Comparison of ENCODE assay signal across 25 cellular contexts in genomic region chr20:37351689-37352610, GRCh38. TPM values are rescaled to one million over a fixed set of nuclear protein-coding genes. Genes with fewer than 3 reads are reported as not detected.
DNase-seq lines count a peak whose midpoint lies in the region; ATAC-seq, FAIRE-seq and TF ChIP-seq lines count a peak whose summit lies in the region.
"Had no signal": no experiment of that assay in that cellular context is flagged by ENCODE, and none has a peak within 500 bp of the region (broad histone marks: within the 10 kb centered on the region; RNA-seq: fewer than 3 reads in every experiment).

No MANE protein-coding gene starts in this region.

- H3K4me1 ChIP-seq in cardiac muscle cell (ENCODE audit: low read depth) (no peaks in the 10 kb centered on the region), SK-N-SH (ENCODE audit: control insufficient read depth in 1 of 2, insufficient read depth in 2 of 2, low read depth in 1 of 2, low read length in 1 of 2) (peaks cover 0 to 82% of the 10 kb centered on the region in 2 experiments; a peak in 2 of 4 replicates), HepG2 (ENCODE audit: insufficient read depth, low read length) (peaks cover 64% of the 10 kb centered on the region), upper lobe of right lung (peaks cover 40% of the 10 kb centered on the region)
- H3K4me1 ChIP-seq: parathyroid adenoma had no signal

- in situ Hi-C loops in HepG2 (cut with HindIII; ENCODE audit: extremely low pct_ligation_motif_present, low pct_unique_long_range_greater_than_20kb): no loop called here
- in situ Hi-C loops in brain microvascular endothelial cell (cut with HindIII; ENCODE audit: low pct_ligation_motif_present, low sequenced_read_pairs): no loop called here

- H3K79me2 ChIP-seq in SK-N-SH (ENCODE audit: insufficient read depth) (peaks cover 96% of the 10 kb centered on the region), HepG2 (ENCODE audit: insufficient read depth, low read length) (peaks cover 100% of the 10 kb centered on the region)

- H3K36me3 ChIP-seq in cardiac muscle cell (no peaks in the 10 kb centered on the region), SK-N-SH (replicated peaks in 1 of 2; ENCODE audit: control insufficient read depth in 1 of 2, insufficient read depth in 2 of 2, low read length in 1 of 2) (peaks cover 0 to 23% of the 10 kb centered on the region in 2 experiments), HepG2 (replicated peaks in 1 of 2; ENCODE audit: control insufficient read depth in 1 of 2, insufficient read depth in 2 of 2, low read length in 2 of 2) (peaks cover 40 to 84% of the 10 kb centered on the region in 2 experiments), upper lobe of right lung (no peaks in the 10 kb centered on the region), brain microvascular endothelial cell (replicated peaks) (peaks cover 4% of the 10 kb centered on the region)

- WGBS in SK-N-SH (ENCODE audit: low lambda C conversion rate): 80% methylated on average over 12 of the region's 12 CpGs
- WGBS in HepG2 (ENCODE audit: low lambda C conversion rate): 95% methylated on average over 12 of the region's 12 CpGs

- H2AFZ ChIP-seq in SK-N-SH (ENCODE audit: low read depth) (no peak overlapping the region), HepG2 (ENCODE audit: low read length) (no peak overlapping the region)
- H2AFZ ChIP-seq: GM23338, parathyroid adenoma had no signal

- H3K4me3 ChIP-seq in cardiac muscle cell (no peak overlapping the region), SK-N-SH (ENCODE audit: low read depth in 2 of 2, low read length in 1 of 2) (no peak overlapping the region), HepG2 (replicated peaks in 1 of 3; ENCODE audit: insufficient read depth in 1 of 3, low read depth in 2 of 3, low read length in 3 of 3) (no peak overlapping the region), upper lobe of right lung (no peak overlapping the region), brain microvascular endothelial cell (ENCODE audit: low read depth, low read length) (no peak overlapping the region)
- H3K4me3 ChIP-seq: GM23338, testis had no signal

- H3K4me2 ChIP-seq in SK-N-SH (no peak overlapping the region), HepG2 (ENCODE audit: low read depth, low read length) (no peak overlapping the region)
- H3K4me2 ChIP-seq: GM23338 had no signal

- peaks cover 4% of the 10 kb centered on the region for H3F3A ChIP-seq in SK-N-SH (replicated peaks; ENCODE audit: insufficient read depth)

- TF ChIP-seq RAD21 in SK-N-SH (IDR thresholded peaks at IDR 0.05; ENCODE audit: low read length) (no peak), HepG2 (CRISPR knock-in tag; IDR thresholded peaks at IDR 0.05) (no peak)

- POLR2A ChIA-PET in SK-N-SH (lab: Yijun Ruan, JAX): interaction anchor here (0.8 kb wide), 1 partner anchor 1362 kb away, joined by 3 read pairs; no protein-coding TSS in a partner anchor
- POLR2A ChIA-PET in HepG2 (lab: Yijun Ruan, JAX): interaction anchor here (1.1 to 1.7 kb wide), 3 partner anchors 9 to 67 kb away, joined by 3 to 4 read pairs (median 4); no protein-coding TSS in a partner anchor

- H3K9me3 ChIP-seq in cardiac muscle cell (ENCODE audit: low read depth): no peaks in the 10 kb centered on the region
- no peaks in the 10 kb centered on the region for H3K9me3 ChIP-seq in SK-N-SH
- no peaks in the 10 kb centered on the region for H3K9me3 ChIP-seq in HepG2 (ENCODE audit: low read length)
- no peaks in the 10 kb centered on the region for H3K9me3 ChIP-seq in upper lobe of right lung
- H3K9me3 ChIP-seq: testis had no signal

- H3K9me2 ChIP-seq in SK-N-SH: no peaks in the 10 kb centered on the region

- CTCF ChIA-PET in SK-N-SH (lab: Yijun Ruan, JAX) (interaction anchor here (0.9 to 2.7 kb wide), 4 partner anchors 12 to 157 kb away, joined by 4 to 12 read pairs (median 6); no protein-coding TSS in a partner anchor), HepG2 (lab: Yijun Ruan, JAX; ENCODE audit: low intra/inter-chr PET ratio, low total read pairs) (no interaction called here)

- BruUV-seq in HepG2 (replicated peaks; lab: Mats Ljungman, UMichigan): no TSS peak

- H4K20me1 ChIP-seq in SK-N-SH (ENCODE audit: insufficient read depth) (peaks cover 62% of the 10 kb centered on the region), HepG2 (ENCODE audit: insufficient read depth, low read length) (peaks cover 100% of the 10 kb centered on the region)

- intact Hi-C loops in left ventricle myocardium superior (cut with micrococcal nuclease) (no loop called here), HepG2 (cut with micrococcal nuclease; ENCODE audit: unreplicated experiment) (no loop called here), upper lobe of right lung (cut with DNase I) (no loop called here)

- TF ChIP-seq CTCF in cardiac muscle cell (IDR thresholded peaks at IDR 0.05; ENCODE audit: low read depth, low read length) (no peak), SK-N-SH (IDR thresholded peaks at IDR 0.05) (no peak), HepG2 (CRISPR knock-in tag; IDR thresholded peaks at IDR 0.05) (no peak), upper lobe of right lung (IDR thresholded peaks at IDR 0.05) (no peak), brain microvascular endothelial cell (IDR thresholded peaks at IDR 0.05; ENCODE audit: low read depth, low read length, missing control alignments) (no peak)

- no peak for FAIRE-seq in HepG2 (lab: Jason Lieb, UNC)
- FAIRE-seq: bronchial epithelial cell, D721Med had no signal

- peak overlapping the region; percentile 34 for H3K27ac ChIP-seq in cardiac muscle cell
- H3K27ac ChIP-seq in SK-N-SH (ENCODE audit: low read depth in 2 of 2, low read length in 1 of 2): peak overlapping the region in 1 of 2 experiments; percentile 72; a peak in 1 of 4 replicates
- H3K27ac ChIP-seq in HepG2 (ENCODE audit: extremely low read length, insufficient read depth, low read length): no peak overlapping the region
- H3K27ac ChIP-seq in upper lobe of right lung: no peak overlapping the region
- no peak overlapping the region for H3K27ac ChIP-seq in brain microvascular endothelial cell
- H3K27ac ChIP-seq: parathyroid adenoma had no signal

- peak in 1 of 2 experiments; percentile 13; a peak in 1 of 4 replicates for TF ChIP-seq POLR2A in HepG2 (IDR thresholded peaks at IDR 0.05; ENCODE audit: insufficient read depth in 1 of 2, low read depth in 2 of 2, low read length in 2 of 2)

- H3K9ac ChIP-seq in SK-N-SH: no peak overlapping the region
- H3K9ac ChIP-seq in HepG2 (ENCODE audit: insufficient read depth, low read depth, low read length): no peak overlapping the region
- H3K9ac ChIP-seq: parathyroid adenoma had no signal

- no peaks in the 10 kb centered on the region for H3K27me3 ChIP-seq in cardiac muscle cell
- H3K27me3 ChIP-seq in SK-N-SH (ENCODE audit: insufficient read depth): no peaks in the 10 kb centered on the region
- no peaks in the 10 kb centered on the region for H3K27me3 ChIP-seq in HepG2 (ENCODE audit: control insufficient read depth in 1 of 2, insufficient read depth in 2 of 2, low read length in 2 of 2)
- no peaks in the 10 kb centered on the region for H3K27me3 ChIP-seq in upper lobe of right lung
- H3K27me3 ChIP-seq in brain microvascular endothelial cell (replicated peaks): no peaks in the 10 kb centered on the region
- H3K27me3 ChIP-seq: testis had no signal

- ATAC-seq in left ventricle myocardium superior: no peak
- ATAC-seq in HepG2: no peak
- no peak for ATAC-seq in upper lobe of right lung
- ATAC-seq: activated CD8-positive, alpha-beta T cell treated with anti-CD3 and anti-CD28 coated beads for 36 hours; GM23338; naive thymus-derived CD8-positive, alpha-beta T cell; Right ventricle myocardium inferior; sciatic nerve; WTC11 had no signal

- TF ChIP-seq EP300 in SK-N-SH (IDR thresholded peaks at IDR 0.05; ENCODE audit: borderline replicate concordance in 1 of 2, low read depth in 1 of 2, low read length in 1 of 2) (no peak), HepG2 (IDR thresholded peaks at IDR 0.05; ENCODE audit: low read depth in 2 of 2, low read length in 2 of 2) (no peak), HepG2 (CRISPR knock-in tag; IDR thresholded peaks at IDR 0.05; ENCODE audit: borderline replicate concordance) (no peak)

- DNase-seq in cardiac muscle cell (ENCODE audit: low read depth in 1 of 2, low spot score in 1 of 2) (no peak), left ventricle myocardium superior (no peak), SK-N-SH (peak; percentile 32), HepG2 (ENCODE audit: low spot score) (no peak), upper lobe of right lung (peak; percentile 20), NAMALWA (ENCODE audit: low spot score) (no peak), brain microvascular endothelial cell (no peak)
- DNase-seq in stimulated activated CD4-positive, alpha-beta T cell treated with anti-CD3 and anti-CD28 coated beads, Interleukin-2, amount 100 ng/mL, for 24 hours: no peak
- DNase-seq: activated CD8-positive, alpha-beta T cell treated with anti-CD3 and anti-CD28 coated beads for 36 hours; activated gamma-delta T cell treated with Interleukin-2 at 50 U/mL for 16 hours; activated T-cell treated with anti-CD3 and anti-CD28 coated beads for 4 hours; dermis blood vessel endothelial cell; IMR-90; naive thymus-derived CD8-positive, alpha-beta T cell; NCI-H1417; NCI-H524; T1000; testis had no signal

RNA-seq across cellular contexts. Expression of gene SRC, which starts 6.0 kb away (rescaled TPM):
- total RNA-seq in cardiac muscle cell (26.5 and 34.3 TPM in 2 replicates), left ventricle myocardium superior (5.1 TPM), HepG2 (2016; rRNA removed; fragmentation: Illumina TruSeq; extraction: Trizol) (54.7 and 59.7 TPM in 2 replicates), upper lobe of right lung (64.0 TPM)
- polyA plus RNA-seq in cardiac muscle cell (26.2 and 34.7 TPM in 2 replicates), SK-N-SH (2012; rRNA removed) (23.8 and 25.6 TPM in 2 replicates), HepG2 (2011; rRNA removed) (192 and 229 TPM in 2 replicates)
- polyA plus RNA-seq in SK-N-SH (2012; cell fraction: cytosol; rRNA removed): 9.6 and 17.1 TPM in 2 replicates
- polyA plus RNA-seq in SK-N-SH (2012; cell fraction: nucleus; rRNA removed): 49.2 and 58.8 TPM in 2 replicates
- total RNA-seq in HepG2 (2016; cell fraction: cytosol; rRNA removed; fragmentation: Illumina TruSeq; extraction: Trizol; ENCODE audit: low read depth): 18.4 and 21.0 TPM in 2 replicates
- total RNA-seq in HepG2 (2016; cell fraction: insoluble cytoplasmic fraction; rRNA removed; fragmentation: Illumina TruSeq; extraction: Trizol): 48.2 and 56.8 TPM in 2 replicates
- total RNA-seq in HepG2 (2016; cell fraction: membrane; rRNA removed; fragmentation: Illumina TruSeq; extraction: Trizol): 25.3 and 30.3 TPM in 2 replicates
- total RNA-seq in HepG2 (2016; cell fraction: nucleus; rRNA removed; fragmentation: Illumina TruSeq; extraction: Trizol): 60.1 and 65.6 TPM in 2 replicates
- 97.4 and 112 TPM in 2 replicates for polyA plus RNA-seq in HepG2 (2011; cell fraction: cytosol; rRNA removed)
- polyA plus RNA-seq in HepG2 (2011; cell fraction: nucleus; rRNA removed): 448 and 459 TPM in 2 replicates
- polyA plus RNA-seq in HepG2 (2012): 148 and 158 TPM in 2 replicates
- polyA plus RNA-seq in HepG2 (2016; cell fraction: cytosol; fragmentation: Illumina TruSeq; extraction: Trizol; ENCODE audit: low read depth): 3.4 and 4.0 TPM in 2 replicates
- polyA plus RNA-seq in HepG2 (2016; cell fraction: insoluble cytoplasmic fraction; fragmentation: Illumina TruSeq; extraction: Trizol; ENCODE audit: low read depth): 43.5 and 52.9 TPM in 2 replicates
- 13.5 and 16.0 TPM in 2 replicates for polyA plus RNA-seq in HepG2 (2016; cell fraction: membrane; fragmentation: Illumina TruSeq; extraction: Trizol; ENCODE audit: low read depth)
- polyA plus RNA-seq in HepG2 (2016; cell fraction: nucleus; fragmentation: Illumina TruSeq; extraction: Trizol; ENCODE audit: insufficient read depth, low read depth): 92.1 and 101 TPM in 2 replicates
- 0.87 and 280 TPM in 2 replicates for polyA minus RNA-seq in HepG2 (2011; rRNA and poly(A)+ RNA removed; ENCODE audit: low replicate concordance)
- 92.5 and 127 TPM in 2 replicates for polyA minus RNA-seq in HepG2 (2011; cell fraction: cytosol; rRNA and poly(A)+ RNA removed)
- 209 and 267 TPM in 2 replicates for polyA minus RNA-seq in HepG2 (2011; cell fraction: nucleus; rRNA and poly(A)+ RNA removed)

Comparison
In these comparisons a context has a peak if more than half of its experiments do, and no peak if none do; other contexts are left out.
1. DNase-seq: peak in SK-N-SH (single experiment) and upper lobe of right lung (single experiment); none in cardiac muscle cell (0 of 2), left ventricle myocardium superior (single experiment), HepG2 (single experiment), NAMALWA (single experiment), brain microvascular endothelial cell (single experiment) and stimulated activated CD4-positive, alpha-beta T cell treated with anti-CD3 and anti-CD28 coated beads, Interleukin-2, amount 100 ng/mL, for 24 hours (0 of 2).